1 cellular context compared by ENCODE assay signal in the genomic region with DNA sequence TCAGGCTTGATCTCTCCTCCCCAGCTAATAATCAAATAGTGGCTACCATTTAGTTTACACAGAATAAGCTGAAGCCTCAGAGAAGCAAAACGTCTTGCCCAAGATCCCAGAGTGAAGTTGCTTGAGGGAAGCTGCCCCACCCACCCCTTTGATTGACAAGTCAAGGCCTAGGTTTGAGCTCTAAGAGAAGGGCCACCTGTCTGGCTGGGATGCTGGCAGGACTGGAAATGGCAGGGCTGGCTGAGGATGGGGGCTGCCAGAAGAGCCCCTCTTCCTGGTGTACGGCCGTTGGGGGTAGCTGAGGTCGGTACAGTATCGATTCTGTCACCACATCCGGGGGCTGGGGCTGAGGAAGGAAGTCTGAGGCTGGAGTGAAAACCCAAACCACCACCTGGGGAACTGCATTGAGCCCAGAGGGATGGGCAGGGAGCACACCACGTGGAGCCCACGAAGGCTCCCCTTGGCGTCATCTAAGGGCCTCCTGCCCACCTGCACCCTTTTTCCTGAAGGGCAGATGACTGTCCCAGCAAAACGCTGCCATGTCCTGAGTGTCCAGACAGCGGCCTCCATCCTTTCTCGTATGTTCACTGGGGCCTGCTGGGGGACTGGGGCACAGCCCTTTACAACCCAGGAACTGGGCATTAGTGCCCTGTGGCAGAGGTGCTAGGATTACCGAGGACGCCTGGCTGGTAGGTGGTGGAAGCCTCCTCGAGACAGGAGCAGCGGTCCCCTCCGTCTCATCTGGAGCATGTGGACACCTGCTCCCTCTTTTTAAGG.
TF ChIP-seq lines count a peak whose summit lies in the region.

No MANE protein-coding gene starts in this region.

TF ChIP-seq in endothelial cell of umbilical vein, 7 proteins besides CTCF, POLR2A, EP300 and RAD21:
- TF ChIP-seq FOS (IDR thresholded peaks at IDR 0.05; ENCODE audit: borderline replicate concordance, insufficient read depth, low read length) (no peak), MYC (IDR thresholded peaks at IDR 0.05; ENCODE audit: low read depth, low read length) (no peak), POLR2AphosphoS5 (IDR thresholded peaks at IDR 0.05; ENCODE audit: insufficient read depth, low read depth, low read length) (peak; percentile 64), GATA2 (IDR thresholded peaks at IDR 0.05; ENCODE audit: insufficient read depth, insufficient read length, low read depth, low read length) (no peak)
- TF ChIP-seq, protein P1, sequence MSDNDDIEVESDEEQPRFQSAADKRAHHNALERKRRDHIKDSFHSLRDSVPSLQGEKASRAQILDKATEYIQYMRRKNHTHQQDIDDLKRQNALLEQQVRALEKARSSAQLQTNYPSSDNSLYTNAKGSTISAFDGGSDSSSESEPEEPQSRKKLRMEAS (IDR thresholded peaks at IDR 0.05; ENCODE audit: insufficient read depth, insufficient read length), result no peak
